Comparison of ENCODE assay signal across 1 cellular context in the genomic region with DNA sequence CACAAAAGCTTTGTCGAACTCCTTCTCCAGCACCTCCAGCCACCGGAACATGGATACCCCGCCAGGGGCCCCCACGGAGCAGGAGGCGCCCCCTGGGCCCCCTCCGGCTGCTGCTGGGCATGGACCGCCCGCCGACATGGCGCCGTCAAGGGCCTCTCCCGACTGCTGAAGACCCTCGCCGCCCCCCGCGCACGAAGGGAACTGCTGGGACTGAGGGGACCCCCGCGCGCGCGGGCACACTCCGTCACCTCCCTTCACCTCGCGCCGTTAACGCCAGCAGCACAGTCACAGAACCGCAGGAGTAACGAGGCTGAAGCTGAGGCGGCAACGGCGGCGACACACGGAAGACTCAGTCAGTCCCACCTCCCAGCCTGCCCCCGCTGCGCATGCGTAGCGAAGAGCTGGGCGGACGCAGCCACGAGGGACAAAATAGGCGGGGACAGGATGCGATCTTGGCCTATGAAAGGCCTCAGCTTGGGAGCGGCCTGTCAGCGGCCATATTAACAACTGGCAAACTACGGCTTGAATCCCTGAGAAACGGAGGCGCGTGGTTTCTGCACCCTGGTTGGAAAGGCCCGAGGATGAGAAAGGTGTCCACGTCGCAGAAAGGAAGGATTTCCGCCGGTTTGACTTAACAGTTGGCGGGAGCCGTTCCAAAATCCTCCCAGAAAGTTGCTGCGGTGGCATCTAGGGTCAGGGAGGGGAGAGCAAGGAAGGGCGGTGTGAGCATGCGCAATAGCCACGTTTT.
A peak's percentile ranks its signal among the peaks of the same experiment; 100 is the strongest.
TF ChIP-seq lines count a peak whose summit lies in the region.

A gene (minus strand): TSS at position 361 of the 748 bp plus-strand sequence. CDS start 223 bp downstream, at position 138.

TF ChIP-seq in HepG2, 621 proteins besides CTCF, POLR2A, EP300 and RAD21 (continued from another document):
- TF ChIP-seq, protein P1, sequence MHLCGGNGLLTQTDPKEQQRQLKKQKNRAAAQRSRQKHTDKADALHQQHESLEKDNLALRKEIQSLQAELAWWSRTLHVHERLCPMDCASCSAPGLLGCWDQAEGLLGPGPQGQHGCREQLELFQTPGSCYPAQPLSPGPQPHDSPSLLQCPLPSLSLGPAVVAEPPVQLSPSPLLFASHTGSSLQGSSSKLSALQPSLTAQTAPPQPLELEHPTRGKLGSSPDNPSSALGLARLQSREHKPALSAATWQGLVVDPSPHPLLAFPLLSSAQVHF (CRISPR knock-in tag; IDR thresholded peaks at IDR 0.05): peak; percentile 96; the same call in 1 of the 2 replicates
- TF ChIP-seq, protein P2, sequence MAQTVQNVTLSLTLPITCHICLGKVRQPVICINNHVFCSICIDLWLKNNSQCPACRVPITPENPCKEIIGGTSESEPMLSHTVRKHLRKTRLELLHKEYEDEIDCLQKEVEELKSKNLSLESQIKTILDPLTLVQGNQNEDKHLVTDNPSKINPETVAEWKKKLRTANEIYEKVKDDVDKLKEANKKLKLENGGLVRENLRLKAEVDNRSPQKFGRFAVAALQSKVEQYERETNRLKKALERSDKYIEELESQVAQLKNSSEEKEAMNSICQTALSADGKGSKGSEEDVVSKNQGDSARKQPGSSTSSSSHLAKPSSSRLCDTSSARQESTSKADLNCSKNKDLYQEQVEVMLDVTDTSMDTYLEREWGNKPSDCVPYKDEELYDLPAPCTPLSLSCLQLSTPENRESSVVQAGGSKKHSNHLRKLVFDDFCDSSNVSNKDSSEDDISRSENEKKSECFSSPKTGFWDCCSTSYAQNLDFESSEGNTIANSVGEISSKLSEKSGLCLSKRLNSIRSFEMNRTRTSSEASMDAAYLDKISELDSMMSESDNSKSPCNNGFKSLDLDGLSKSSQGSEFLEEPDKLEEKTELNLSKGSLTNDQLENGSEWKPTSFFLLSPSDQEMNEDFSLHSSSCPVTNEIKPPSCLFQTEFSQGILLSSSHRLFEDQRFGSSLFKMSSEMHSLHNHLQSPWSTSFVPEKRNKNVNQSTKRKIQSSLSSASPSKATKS (CRISPR knock-in tag; IDR thresholded peaks at IDR 0.05): no peak
- TF ChIP-seq, protein P3, sequence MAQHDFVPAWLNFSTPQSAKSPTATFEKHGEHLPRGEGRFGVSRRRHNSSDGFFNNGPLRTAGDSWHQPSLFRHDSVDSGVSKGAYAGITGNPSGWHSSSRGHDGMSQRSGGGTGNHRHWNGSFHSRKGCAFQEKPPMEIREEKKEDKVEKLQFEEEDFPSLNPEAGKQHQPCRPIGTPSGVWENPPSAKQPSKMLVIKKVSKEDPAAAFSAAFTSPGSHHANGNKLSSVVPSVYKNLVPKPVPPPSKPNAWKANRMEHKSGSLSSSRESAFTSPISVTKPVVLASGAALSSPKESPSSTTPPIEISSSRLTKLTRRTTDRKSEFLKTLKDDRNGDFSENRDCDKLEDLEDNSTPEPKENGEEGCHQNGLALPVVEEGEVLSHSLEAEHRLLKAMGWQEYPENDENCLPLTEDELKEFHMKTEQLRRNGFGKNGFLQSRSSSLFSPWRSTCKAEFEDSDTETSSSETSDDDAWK (CRISPR knock-in tag; IDR thresholded peaks at IDR 0.05): no peak
- TF ChIP-seq TRIM24 (CRISPR knock-in tag; IDR thresholded peaks at IDR 0.05) (no peak), ATF1 (CRISPR knock-in tag; IDR thresholded peaks at IDR 0.05) (no peak)
